Comparison of ENCODE assay signal across 8 cellular contexts in the genomic region with DNA sequence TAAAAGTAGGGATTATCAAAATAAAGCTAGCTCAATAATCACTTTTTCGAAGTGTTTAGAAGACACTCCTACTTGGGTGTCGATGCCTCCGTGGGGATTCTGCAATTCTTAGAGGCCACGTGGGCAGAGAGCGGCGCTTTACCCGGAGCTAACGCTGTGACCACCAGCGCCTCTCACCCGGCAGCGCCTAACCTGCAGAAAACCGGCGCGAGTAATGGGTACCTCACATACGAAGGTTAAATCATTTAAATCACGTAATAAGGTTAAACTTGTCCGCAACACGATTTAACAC. TPM values are rescaled to one million over a fixed set of nuclear protein-coding genes. Genes with fewer than 3 reads are reported as not detected.
DNase-seq lines count a peak whose midpoint lies in the region; ATAC-seq and TF ChIP-seq lines count a peak whose summit lies in the region.

No MANE protein-coding gene starts in this region.

- no peaks in the 10 kb centered on the region for H3K27me3 Mint-ChIP-seq in activated naive CD8-positive, alpha-beta T cell

- H3K9me3 Mint-ChIP-seq in activated naive CD8-positive, alpha-beta T cell (ENCODE audit: low read depth): no peaks in the 10 kb centered on the region

- H3K4me3 ChIP-seq in SJSA1 (peak overlapping the region; percentile 73), cardiac muscle cell (peak overlapping the region; percentile 45), psoas muscle (peak overlapping the region; percentile 88), aorta (ENCODE audit: low read length in 2 of 2) (peak overlapping the region; percentile 69 to 72)

- peak overlapping the region; percentile 100 for H3K4me3 Mint-ChIP-seq in activated naive CD8-positive, alpha-beta T cell

- H3K27me3 ChIP-seq in SJSA1 (replicated peaks): no peaks in the 10 kb centered on the region
- no peaks in the 10 kb centered on the region for H3K27me3 ChIP-seq in cardiac muscle cell
- no peaks in the 10 kb centered on the region for H3K27me3 ChIP-seq in psoas muscle (ENCODE audit: insufficient read depth in 3 of 3, low read length in 2 of 3)
- no peaks in the 10 kb centered on the region for H3K27me3 ChIP-seq in aorta (ENCODE audit: control insufficient read depth in 1 of 2, insufficient read depth in 2 of 2, low read length in 1 of 2)

- intact Hi-C loops in psoas muscle (cut with DNase I) (loop anchor here (2.0 to 5.0 kb wide), 2 partner anchors 42 to 44 kb away; a partner anchor contains a TSS), aorta (cut with DNase I) (loop anchor here (2.0 to 5.0 kb wide), 3 partner anchors 42 to 78 kb away; a partner anchor contains a TSS)

- H3K36me3 Mint-ChIP-seq in activated naive CD8-positive, alpha-beta T cell: peaks cover 42% of the 10 kb centered on the region

- H3K9me3 ChIP-seq in SJSA1 (replicated peaks) (no peaks in the 10 kb centered on the region), cardiac muscle cell (ENCODE audit: low read depth) (no peaks in the 10 kb centered on the region), psoas muscle (no peaks in the 10 kb centered on the region), aorta (ENCODE audit: control insufficient read depth, low read length) (no peaks in the 10 kb centered on the region)

- peaks cover 58% of the 10 kb centered on the region for H3K4me1 Mint-ChIP-seq in activated naive CD8-positive, alpha-beta T cell (ENCODE audit: low read depth)

- WGBS in psoas muscle, 3 donors: 0 to 1% (median 1%) methylated on average over 18 of the region's 18 CpGs
- 0% methylated on average over 18 of the region's 18 CpGs for WGBS in aorta, 2 donors

- H3K36me3 ChIP-seq in SJSA1 (peaks cover 50% of the 10 kb centered on the region), cardiac muscle cell (peaks cover 28% of the 10 kb centered on the region), psoas muscle (ENCODE audit: insufficient read depth in 1 of 2, low read depth in 1 of 2) (peaks cover 2 to 60% of the 10 kb centered on the region in 2 donors), aorta (ENCODE audit: control insufficient read depth in 1 of 2, insufficient read depth in 2 of 2, low read length in 1 of 2) (no peaks in the 10 kb centered on the region)

- H3K27ac Mint-ChIP-seq in activated naive CD8-positive, alpha-beta T cell: peak overlapping the region; percentile 100

- DNase-seq in DMS79 (lab: John Stamatoyannopoulos, UW) (peak; percentile 53), KBM-7 (peak; percentile 72), SJSA1 (ENCODE audit: low read depth in 1 of 2, low spot score in 2 of 2) (peak; percentile 46 to 47), cardiac muscle cell (ENCODE audit: low read depth in 1 of 2, low spot score in 1 of 2) (peak; percentile 67 to 79), psoas muscle (peak; percentile 63 to 83), aorta (peak; percentile 68 to 83)

- ATAC-seq in GM21619 (IDR thresholded peaks at IDR 0.05; ENCODE audit: unreplicated experiment) (peak; percentile 31), psoas muscle (peak; percentile 71 to 83 (median 74)), aorta (ENCODE audit: low FRiP score) (peak; percentile 79)

- TF ChIP-seq CTCF in cardiac muscle cell (IDR thresholded peaks at IDR 0.05; ENCODE audit: low read depth, low read length): no peak
- peak; percentile 9 for TF ChIP-seq CTCF in psoas muscle (IDR thresholded peaks at IDR 0.05)

- in situ Hi-C loops in KBM-7 (cut with MboI; ENCODE audit: low pct_unique_long_range_greater_than_20kb, low sequenced_read_pairs): no loop called here

- H3K27ac ChIP-seq in SJSA1 (peak overlapping the region; percentile 89), cardiac muscle cell (peak overlapping the region; percentile 86), psoas muscle (peak overlapping the region; percentile 95), aorta (ENCODE audit: low read depth in 1 of 2, low read length in 2 of 2) (peak overlapping the region; percentile 50 to 78)

- peaks cover 16% of the 10 kb centered on the region; the same call in 1 of the 2 replicates for H3K4me1 ChIP-seq in SJSA1 (replicated peaks)
- peaks cover 20% of the 10 kb centered on the region for H3K4me1 ChIP-seq in cardiac muscle cell (ENCODE audit: low read depth)
- H3K4me1 ChIP-seq in psoas muscle: peaks cover 37% of the 10 kb centered on the region
- H3K4me1 ChIP-seq in aorta (ENCODE audit: control insufficient read depth in 1 of 2, insufficient read depth in 2 of 2, low read length in 2 of 2): no peaks in the 10 kb centered on the region

RNA-seq across cellular contexts. Expression of a gene that starts 0.5 kb away (rescaled TPM):
- total RNA-seq in SJSA1 (2014; rRNA removed; shearing (Covaris generic)): 72.6 and 90.6 TPM in 2 replicates
- total RNA-seq in cardiac muscle cell: 27.7 and 60.7 TPM in 2 replicates
- polyA plus RNA-seq in cardiac muscle cell: 24.7 and 43.3 TPM in 2 replicates
- total RNA-seq in psoas muscle: 10 to 100 TPM; 53.7 to 84.7 (median 79.2) TPM
- polyA plus RNA-seq in psoas muscle: 100 to 1,000 TPM; 100 to 151 (median 111) TPM
- 100 to 1,000 TPM; 110 to 111 TPM for total RNA-seq in aorta
- polyA plus RNA-seq in aorta: 100 to 1,000 TPM; 121 to 152 TPM

RNA-seq across cellular contexts. Expression of a gene that starts 0.7 kb away (rescaled TPM):
- total RNA-seq in SJSA1 (2014; rRNA removed; shearing (Covaris generic)): 12.8 and 19.8 TPM in 2 replicates
- total RNA-seq in cardiac muscle cell: 23.3 and 28.8 TPM in 2 replicates
- polyA plus RNA-seq in cardiac muscle cell: 23.5 and 34.3 TPM in 2 replicates
- total RNA-seq in psoas muscle: 10 to 100 TPM; 20.6 to 37.0 (median 27.4) TPM
- 10 to 100 TPM; 17.6 to 60.6 (median 25.6) TPM for polyA plus RNA-seq in psoas muscle
- total RNA-seq in aorta: 10 to 100 TPM; 26.3 to 31.2 TPM
- polyA plus RNA-seq in aorta: 10 to 100 TPM; 23.1 to 31.2 TPM

RNA-seq across cellular contexts. Expression of a gene that starts 43.3 kb away (rescaled TPM):
- total RNA-seq in SJSA1 (2014; rRNA removed; shearing (Covaris generic)): 14.3 and 18.2 TPM in 2 replicates
- total RNA-seq in cardiac muscle cell: 39.2 and 43.9 TPM in 2 replicates
- 28.7 and 37.8 TPM in 2 replicates for polyA plus RNA-seq in cardiac muscle cell
- 10 to 100 TPM; 10.6 to 16.0 (median 13.0) TPM for total RNA-seq in psoas muscle
- 10 to 100 TPM in 2 of 3 donors, 1 to 10 TPM in 1; 7.1 to 11.2 (median 10.7) TPM for polyA plus RNA-seq in psoas muscle
- 10 to 100 TPM; 30.9 to 33.1 TPM for total RNA-seq in aorta
- 10 to 100 TPM in 1 of 2 donors, 1 to 10 TPM in 1; 8.9 to 12.5 TPM for polyA plus RNA-seq in aorta

Comparison
In these comparisons a context has a peak if more than half of its experiments do, and no peak if none do; other contexts are left out.
1. Peak in every context shown above with its lines: DNase-seq, ATAC-seq, H3K4me3 ChIP-seq and H3K27ac ChIP-seq.